In the genomic region with DNA sequence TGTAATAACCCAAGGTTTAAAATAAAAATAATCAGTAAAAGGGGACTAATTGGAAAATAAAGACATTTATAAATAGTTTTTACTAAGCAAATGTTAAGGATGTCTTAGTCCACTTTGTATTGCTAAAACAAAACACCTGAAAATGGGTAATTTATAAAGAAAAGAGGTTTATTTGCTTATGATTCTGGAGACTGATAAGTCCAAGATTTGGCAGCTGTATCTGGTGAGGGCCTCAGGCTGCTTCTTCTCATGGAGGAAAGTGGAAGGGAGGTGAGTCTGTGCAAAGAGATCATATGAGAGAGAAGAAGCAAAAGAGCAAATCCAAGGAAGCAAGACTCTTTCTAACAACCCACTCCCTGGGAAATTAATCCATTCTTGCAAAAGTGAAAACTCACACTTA, we compare ENCODE assay signal across 8 cellular contexts.
"Had no signal": no experiment of that assay in that cellular context is flagged by ENCODE, and none has a peak within 500 bp of the region (broad histone marks: within the 10 kb centered on the region; RNA-seq: fewer than 3 reads in every experiment).

No MANE protein-coding gene starts in this region.

- FAIRE-seq: HTR-8/SVneo had no signal

- H3K9me3 ChIP-seq: HAP-1 had no signal

- H3K36me3 ChIP-seq: HAP-1 had no signal

- H3K4me3 ChIP-seq: GM23248, HAP-1 had no signal

- H3K27ac ChIP-seq: GM23248, KMS-11 had no signal

- H3K9ac ChIP-seq: GM23248, KMS-11 had no signal

- H3K4me2 ChIP-seq: KMS-11 had no signal

- H2AFZ ChIP-seq: GM23248 had no signal

- DNase-seq: GM23248, GOT3, H7, IMR-90, KBM-7 had no signal
